ENCODE assay signal across 20 cellular contexts in genomic region chr13:59332966-59333365, GRCh38.
"Had no signal": no experiment of that assay in that cellular context is flagged by ENCODE, and none has a peak within 500 bp of the region (broad histone marks: within the 10 kb centered on the region; RNA-seq: fewer than 3 reads in every experiment).

No MANE protein-coding gene starts in this region.

- H3K36me3 ChIP-seq: transverse colon had no signal

- ATAC-seq: foreskin keratinocyte; left colon; left ventricle myocardium superior; naive thymus-derived CD4-positive, alpha-beta T cell; psoas muscle; sciatic nerve; stimulated activated naive B cell treated with anti-CD40 and anti-IgM and Interleukin-4, amounts not matched to agents 10 μg/mL and 1 μg/mL and 100 μg/mL, for 72 hours; stimulated activated naive CD8-positive, alpha-beta T cell treated with anti-CD3 and anti-CD28 coated beads, Interleukin-15, amount 100 ng/mL, for 72 hours had no signal

- H2AFZ ChIP-seq: hepatocyte had no signal

- DNase-seq: cortex of kidney; erythroblast; foreskin keratinocyte; head of caudate nucleus; left colon; left ventricle myocardium superior; mammary epithelial cell; naive thymus-derived CD4-positive, alpha-beta T cell; nephron progenitor cell; psoas muscle; retina; stimulated activated CD4-positive, alpha-beta T cell treated with anti-CD3 and anti-CD28 coated beads, Interleukin-2, amount 100 ng/mL, for 24 hours; stimulated activated CD4-positive, alpha-beta T cell treated with anti-CD3 and anti-CD28 coated beads, Interleukin-4, amount 100 ng/mL, for 4 hours; stimulated activated naive B cell treated with anti-CD40 and anti-IgM and Interleukin-4, amounts not matched to agents 10 μg/mL and 1 μg/mL and 100 μg/mL, for 72 hours; stimulated activated naive CD8-positive, alpha-beta T cell treated with anti-CD3 and anti-CD28 coated beads, Interleukin-15, amount 100 ng/mL, for 72 hours; testis; transverse colon had no signal

- H3K79me2 ChIP-seq: hepatocyte had no signal

- H3K27ac Mint-ChIP-seq: naive thymus-derived CD4-positive, alpha-beta T cell; nephron progenitor cell; stimulated activated naive B cell treated with anti-CD40 and anti-IgM and Interleukin-4, amounts not matched to agents 10 μg/mL and 1 μg/mL and 100 μg/mL, for 72 hours; stimulated activated naive CD8-positive, alpha-beta T cell treated with anti-CD3 and anti-CD28 coated beads, Interleukin-15, amount 100 ng/mL, for 72 hours had no signal

- H3K27ac ChIP-seq: foreskin keratinocyte, hepatocyte, psoas muscle, testis, transverse colon had no signal

- H3K4me1 Mint-ChIP-seq: stimulated activated naive CD8-positive, alpha-beta T cell treated with anti-CD3 and anti-CD28 coated beads, Interleukin-15, amount 100 ng/mL, for 72 hours had no signal

- H3K36me3 Mint-ChIP-seq: naive thymus-derived CD4-positive, alpha-beta T cell; stimulated activated naive B cell treated with anti-CD40 and anti-IgM and Interleukin-4, amounts not matched to agents 10 μg/mL and 1 μg/mL and 100 μg/mL, for 72 hours had no signal

- H3K4me1 ChIP-seq: foreskin keratinocyte, psoas muscle, testis, transverse colon had no signal

- H3K9me3 Mint-ChIP-seq: naive thymus-derived CD4-positive, alpha-beta T cell; nephron progenitor cell; stimulated activated naive B cell treated with anti-CD40 and anti-IgM and Interleukin-4, amounts not matched to agents 10 μg/mL and 1 μg/mL and 100 μg/mL, for 72 hours; stimulated activated naive CD8-positive, alpha-beta T cell treated with anti-CD3 and anti-CD28 coated beads, Interleukin-15, amount 100 ng/mL, for 72 hours had no signal

- H3K4me2 ChIP-seq: hepatocyte had no signal

- H3K27me3 Mint-ChIP-seq: stimulated activated naive B cell treated with anti-CD40 and anti-IgM and Interleukin-4, amounts not matched to agents 10 μg/mL and 1 μg/mL and 100 μg/mL, for 72 hours had no signal

- H3K4me3 ChIP-seq: hepatocyte, psoas muscle, testis, transverse colon had no signal

- H3K9me3 ChIP-seq: psoas muscle, testis, transverse colon had no signal

- H3K27me3 ChIP-seq: foreskin keratinocyte, hepatocyte, testis, transverse colon had no signal

- FAIRE-seq: urothelium cell line had no signal

- H3K4me3 Mint-ChIP-seq: naive thymus-derived CD4-positive, alpha-beta T cell; nephron progenitor cell; stimulated activated naive B cell treated with anti-CD40 and anti-IgM and Interleukin-4, amounts not matched to agents 10 μg/mL and 1 μg/mL and 100 μg/mL, for 72 hours; stimulated activated naive CD8-positive, alpha-beta T cell treated with anti-CD3 and anti-CD28 coated beads, Interleukin-15, amount 100 ng/mL, for 72 hours had no signal
